Comparison of ENCODE assay signal across 16 cellular contexts in the genomic region with DNA sequence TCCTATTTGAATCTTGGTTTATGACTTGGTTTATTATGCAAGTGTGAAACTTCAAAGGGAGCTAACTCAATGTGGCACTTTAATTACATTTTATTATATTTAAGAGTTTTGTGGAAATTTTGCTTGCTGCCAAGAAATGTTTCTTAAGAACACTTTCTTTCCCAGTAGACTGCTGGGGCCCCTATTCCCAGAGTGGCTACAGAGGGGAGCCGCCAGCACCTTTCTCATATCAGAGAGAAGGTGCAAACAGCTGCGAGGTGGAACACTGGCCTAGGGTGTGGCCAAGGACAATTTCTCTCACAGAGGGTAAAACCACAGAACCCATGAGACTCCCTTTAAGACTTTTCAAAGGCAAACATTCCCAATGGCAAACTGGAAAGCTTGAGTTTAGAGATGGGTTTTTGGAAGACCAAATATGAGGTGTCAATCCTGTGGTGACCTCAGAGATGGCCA.
DNase-seq lines count a peak whose midpoint lies in the region; ATAC-seq and TF ChIP-seq lines count a peak whose summit lies in the region.
"Had no signal": no experiment of that assay in that cellular context is flagged by ENCODE, and none has a peak within 500 bp of the region (broad histone marks: within the 10 kb centered on the region; RNA-seq: fewer than 3 reads in every experiment).

No MANE protein-coding gene starts in this region.

- TF ChIP-seq POLR2A in breast epithelium (IDR thresholded peaks at IDR 0.05) (no peak), uterus (IDR thresholded peaks at IDR 0.05) (no peak)

- H3K4me3 Mint-ChIP-seq in neural progenitor cell: no peak overlapping the region
- H3K4me3 Mint-ChIP-seq: CD4-positive, CD25-positive, alpha-beta regulatory T cell; IgD-negative memory B cell had no signal

- no peaks in the 10 kb centered on the region for H3K27me3 ChIP-seq in breast epithelium
- no peaks in the 10 kb centered on the region for H3K27me3 ChIP-seq in trophoblast cell (ENCODE audit: insufficient read depth, low read length)
- no peaks in the 10 kb centered on the region for H3K27me3 ChIP-seq in uterus
- no peaks in the 10 kb centered on the region for H3K27me3 ChIP-seq in neural progenitor cell

- H3K4me1 ChIP-seq in breast epithelium (peaks cover 0 to 10% of the 10 kb centered on the region in 2 donors), trophoblast cell (ENCODE audit: control insufficient read depth in 1 of 2, insufficient read depth in 2 of 2, low read length in 2 of 2) (peaks cover 4 to 5% of the 10 kb centered on the region in 2 experiments), uterus (peaks cover 0 to 8% of the 10 kb centered on the region in 2 donors), neural progenitor cell (peaks cover 10% of the 10 kb centered on the region)

- H3K27me3 Mint-ChIP-seq in neural progenitor cell (ENCODE audit: insufficient read depth, low read depth): peaks cover 8% of the 10 kb centered on the region

- peak overlapping the region; percentile 67 to 70 for H3K27ac ChIP-seq in breast epithelium
- no peak overlapping the region for H3K27ac ChIP-seq in trophoblast cell (ENCODE audit: low read depth, low read length)
- H3K27ac ChIP-seq in uterus: peak overlapping the region; percentile 49 to 50
- H3K27ac ChIP-seq in neural progenitor cell: no peak overlapping the region

- H3K36me3 Mint-ChIP-seq in neural progenitor cell: no peaks in the 10 kb centered on the region
- H3K36me3 Mint-ChIP-seq: CD4-positive, CD25-positive, alpha-beta regulatory T cell had no signal

- no CpG with 5 or more reads among the region's 2 CpGs for WGBS in trophoblast cell (ENCODE audit: extremely low coverage, insufficient coverage, insufficient read length)

- H2BK120ac ChIP-seq in trophoblast cell (ENCODE audit: insufficient read depth, low read length, poor library complexity): no peak overlapping the region

- DNase-seq in LoVo (ENCODE audit: low spot score) (peak; percentile 46), breast epithelium (ENCODE audit: low spot score in 2 of 2) (no peak), trophoblast cell (no peak), uterus (no peak), neural progenitor cell (ENCODE audit: low spot score) (no peak)
- DNase-seq: CD4-positive, CD25-positive, alpha-beta regulatory T cell; DMS79; H7; MV-4-11; NCI-H1417 treated with DMSO at 0.1 percent for 48 hours; NCI-H2029 treated with DMSO at 0.1 percent for 48 hours; NCI-H2171 treated with DMSO at 0.1 percent for 48 hours; NCI-H748 treated with DMSO at 0.1 percent for 48 hours had no signal

- H2BK12ac ChIP-seq in trophoblast cell (ENCODE audit: low read length): no peak overlapping the region

- H3K23ac ChIP-seq in trophoblast cell (ENCODE audit: low read length): no peak overlapping the region

- peaks cover 2% of the 10 kb centered on the region for H3K9me3 Mint-ChIP-seq in neural progenitor cell
- H3K9me3 Mint-ChIP-seq: IgD-negative memory B cell had no signal

- no peak overlapping the region for H3K4ac ChIP-seq in trophoblast cell (ENCODE audit: low read depth, low read length)

- no peaks in the 10 kb centered on the region for H3F3A ChIP-seq in neural progenitor cell (ENCODE audit: low read depth)

- ATAC-seq in HG03108 (IDR thresholded peaks at IDR 0.05; ENCODE audit: unreplicated experiment) (no peak), HG03139 (IDR thresholded peaks at IDR 0.05; ENCODE audit: unreplicated experiment) (no peak)

- TF ChIP-seq CTCF in breast epithelium (IDR thresholded peaks at IDR 0.05): no peak
- TF ChIP-seq CTCF in uterus (IDR thresholded peaks at IDR 0.05): no peak
- TF ChIP-seq CTCF in neural progenitor cell (IDR thresholded peaks at IDR 0.05): no peak

- H3K4me3 ChIP-seq in breast epithelium (no peak overlapping the region), trophoblast cell (ENCODE audit: low read depth, low read length) (no peak overlapping the region), uterus (no peak overlapping the region), neural progenitor cell (no peak overlapping the region)

- no peak overlapping the region for H4K8ac ChIP-seq in trophoblast cell (ENCODE audit: low read depth, low read length)

- no peaks in the 10 kb centered on the region for H3K36me3 ChIP-seq in breast epithelium
- H3K36me3 ChIP-seq in trophoblast cell (ENCODE audit: control insufficient read depth in 1 of 2, insufficient read depth in 2 of 2, low read length in 2 of 2): no peaks in the 10 kb centered on the region
- H3K36me3 ChIP-seq in uterus: no peaks in the 10 kb centered on the region
- H3K36me3 ChIP-seq in neural progenitor cell: no peaks in the 10 kb centered on the region

- peaks cover 3% of the 10 kb centered on the region for H3K4me1 Mint-ChIP-seq in neural progenitor cell
- H3K4me1 Mint-ChIP-seq: CD4-positive, CD25-positive, alpha-beta regulatory T cell had no signal

- no peaks in the 10 kb centered on the region for H3K9me3 ChIP-seq in breast epithelium
- H3K9me3 ChIP-seq in trophoblast cell (ENCODE audit: insufficient read depth, low read depth, low read length): peaks cover 2% of the 10 kb centered on the region
- no peaks in the 10 kb centered on the region for H3K9me3 ChIP-seq in uterus
- no peaks in the 10 kb centered on the region for H3K9me3 ChIP-seq in neural progenitor cell (ENCODE audit: low read depth)

- H3K4me2 ChIP-seq in trophoblast cell (ENCODE audit: low read length) (no peak overlapping the region), neural progenitor cell (no peak overlapping the region)

- H3K79me2 ChIP-seq in trophoblast cell (ENCODE audit: control insufficient read depth, insufficient read depth, low read length, poor library complexity) (no peaks in the 10 kb centered on the region), neural progenitor cell (ENCODE audit: low read depth) (no peaks in the 10 kb centered on the region)

- H4K20me1 ChIP-seq in neural progenitor cell (ENCODE audit: low read depth): no peaks in the 10 kb centered on the region

- H3K27ac Mint-ChIP-seq in neural progenitor cell: no peak overlapping the region
- H3K27ac Mint-ChIP-seq: CD4-positive, CD25-positive, alpha-beta regulatory T cell; IgD-negative memory B cell had no signal

- H3K18ac ChIP-seq in trophoblast cell (ENCODE audit: low read length): no peak overlapping the region

- intact Hi-C loops in breast epithelium (cut with DNase I; ENCODE audit: low total_unique reads): no loop called here
- intact Hi-C loops in uterus (cut with DNase I; ENCODE audit: low total_unique reads): no loop called here

- no peak overlapping the region for H4K12ac ChIP-seq in trophoblast cell (ENCODE audit: low read depth, low read length)

- peaks cover 3% of the 10 kb centered on the region for H3K79me1 ChIP-seq in trophoblast cell (ENCODE audit: low read length)

- H2AK5ac ChIP-seq in trophoblast cell (ENCODE audit: low read length): no peak overlapping the region

- no peak overlapping the region for H3K14ac ChIP-seq in trophoblast cell (ENCODE audit: low read length)

- H2BK5ac ChIP-seq in trophoblast cell (ENCODE audit: low read depth, low read length, poor library complexity): peak overlapping the region; percentile 45

- no peak overlapping the region for H4K91ac ChIP-seq in trophoblast cell (ENCODE audit: low read depth, low read length)

- H2AFZ ChIP-seq in trophoblast cell (ENCODE audit: insufficient read depth, low read length, poor library complexity) (no peak overlapping the region), neural progenitor cell (replicated peaks) (no peak overlapping the region)

- no peak overlapping the region for H3K9ac ChIP-seq in trophoblast cell (ENCODE audit: low read length)
- H3K9ac ChIP-seq in neural progenitor cell: no peak overlapping the region

Comparison
In these comparisons a context has a peak if more than half of its experiments do, and no peak if none do; other contexts are left out.
1. H3K27ac ChIP-seq: peak in breast epithelium (2 of 2) and uterus (2 of 2); none in trophoblast cell (single experiment) and neural progenitor cell (single experiment).